Comparison of ENCODE assay signal across 2 cellular contexts in the genomic region with DNA sequence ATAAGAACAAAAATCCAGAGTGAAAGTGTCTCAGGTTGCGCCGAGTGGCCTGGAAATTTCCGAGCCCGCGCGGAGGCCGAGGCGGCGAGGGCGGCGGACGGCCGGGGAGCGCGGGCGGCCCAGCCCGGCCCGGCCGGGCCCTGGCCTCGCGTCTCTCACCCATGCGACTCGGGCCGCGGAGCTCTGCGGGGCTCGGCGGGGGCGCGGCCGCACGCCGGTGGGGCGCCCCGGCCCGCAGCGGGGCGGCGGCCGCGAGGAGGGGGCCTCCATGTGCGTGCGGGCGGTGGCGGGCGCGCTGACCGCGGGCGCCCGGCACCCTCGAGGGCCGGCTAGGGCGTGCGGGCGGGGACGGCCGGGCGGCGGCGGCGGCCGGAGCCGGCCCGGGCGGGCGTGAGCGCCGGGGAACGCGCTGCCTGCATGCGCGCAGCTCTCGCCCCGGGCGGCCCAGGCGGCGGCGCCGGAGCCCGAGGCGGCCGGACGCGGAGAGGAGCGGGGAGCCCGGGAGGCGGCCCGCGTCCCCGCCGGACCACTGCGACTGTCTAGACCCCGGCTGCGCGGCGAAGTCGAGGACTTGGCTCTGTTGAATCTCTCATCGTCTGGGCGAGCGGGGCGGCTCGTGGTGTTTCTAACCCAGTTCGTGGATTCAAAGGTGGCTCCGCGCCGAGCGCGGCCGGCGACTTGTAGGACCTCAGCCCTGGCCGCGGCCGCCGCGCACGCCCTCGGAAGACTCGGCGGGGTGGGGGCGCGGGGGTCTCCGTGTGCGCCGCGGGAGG.
TF ChIP-seq lines count a peak whose summit lies in the region.

Gene EN2 (plus strand): TSS at position 586 of the 773 bp plus-strand sequence. CDS start 249 bp downstream, outside the sequence.

TF ChIP-seq in SK-N-SH, 30 proteins besides CTCF, POLR2A, EP300 and RAD21:
- TF ChIP-seq MAX (IDR thresholded peaks at IDR 0.05; ENCODE audit: low read depth) (no peak), FOSL2 (IDR thresholded peaks at IDR 0.05; ENCODE audit: borderline replicate concordance, low read depth) (no peak), CHD2 (IDR thresholded peaks at IDR 0.05; ENCODE audit: low read length, partially characterized antibody) (no peak), YY1 (IDR thresholded peaks at IDR 0.05; ENCODE audit: low read depth) (no peak), GABPA (IDR thresholded peaks at IDR 0.05; ENCODE audit: low read depth) (no peak), SIN3A (IDR thresholded peaks at IDR 0.05; ENCODE audit: borderline replicate concordance, low read depth, low read length) (no peak), NRF1 (IDR thresholded peaks at IDR 0.05; ENCODE audit: low read depth, low read length) (no peak), IRF3 (IDR thresholded peaks at IDR 0.05; ENCODE audit: low read depth, low read length) (no peak), MXI1 (IDR thresholded peaks at IDR 0.05; ENCODE audit: low read depth, low read length) (no peak), RFX5 (IDR thresholded peaks at IDR 0.05; ENCODE audit: low read length) (no peak)

TF ChIP-seq in SK-N-SH treated with all-trans-retinoic acid at 6 μM for 48 hours, 23 proteins besides CTCF, POLR2A, EP300 and RAD21:
- no peak for TF ChIP-seq ZFP30 (CRISPR knock-in tag; IDR thresholded peaks at IDR 0.05)
- no peak for TF ChIP-seq CSRNP3 (CRISPR knock-in tag; IDR thresholded peaks at IDR 0.05)
- TF ChIP-seq, protein P1, sequence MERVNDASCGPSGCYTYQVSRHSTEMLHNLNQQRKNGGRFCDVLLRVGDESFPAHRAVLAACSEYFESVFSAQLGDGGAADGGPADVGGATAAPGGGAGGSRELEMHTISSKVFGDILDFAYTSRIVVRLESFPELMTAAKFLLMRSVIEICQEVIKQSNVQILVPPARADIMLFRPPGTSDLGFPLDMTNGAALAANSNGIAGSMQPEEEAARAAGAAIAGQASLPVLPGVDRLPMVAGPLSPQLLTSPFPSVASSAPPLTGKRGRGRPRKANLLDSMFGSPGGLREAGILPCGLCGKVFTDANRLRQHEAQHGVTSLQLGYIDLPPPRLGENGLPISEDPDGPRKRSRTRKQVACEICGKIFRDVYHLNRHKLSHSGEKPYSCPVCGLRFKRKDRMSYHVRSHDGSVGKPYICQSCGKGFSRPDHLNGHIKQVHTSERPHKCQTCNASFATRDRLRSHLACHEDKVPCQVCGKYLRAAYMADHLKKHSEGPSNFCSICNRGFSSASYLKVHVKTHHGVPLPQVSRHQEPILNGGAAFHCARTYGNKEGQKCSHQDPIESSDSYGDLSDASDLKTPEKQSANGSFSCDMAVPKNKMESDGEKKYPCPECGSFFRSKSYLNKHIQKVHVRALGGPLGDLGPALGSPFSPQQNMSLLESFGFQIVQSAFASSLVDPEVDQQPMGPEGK (CRISPR knock-in tag; IDR thresholded peaks at IDR 0.05; ENCODE audit: borderline replicate concordance): no peak
- TF ChIP-seq, protein P2, sequence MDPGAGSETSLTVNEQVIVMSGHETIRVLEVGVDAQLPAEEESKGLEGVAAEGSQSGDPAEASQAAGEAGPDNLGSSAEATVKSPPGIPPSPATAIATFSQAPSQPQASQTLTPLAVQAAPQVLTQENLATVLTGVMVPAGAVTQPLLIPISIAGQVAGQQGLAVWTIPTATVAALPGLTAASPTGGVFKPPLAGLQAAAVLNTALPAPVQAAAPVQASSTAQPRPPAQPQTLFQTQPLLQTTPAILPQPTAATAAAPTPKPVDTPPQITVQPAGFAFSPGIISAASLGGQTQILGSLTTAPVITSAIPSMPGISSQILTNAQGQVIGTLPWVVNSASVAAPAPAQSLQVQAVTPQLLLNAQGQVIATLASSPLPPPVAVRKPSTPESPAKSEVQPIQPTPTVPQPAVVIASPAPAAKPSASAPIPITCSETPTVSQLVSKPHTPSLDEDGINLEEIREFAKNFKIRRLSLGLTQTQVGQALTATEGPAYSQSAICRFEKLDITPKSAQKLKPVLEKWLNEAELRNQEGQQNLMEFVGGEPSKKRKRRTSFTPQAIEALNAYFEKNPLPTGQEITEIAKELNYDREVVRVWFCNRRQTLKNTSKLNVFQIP (CRISPR knock-in tag; IDR thresholded peaks at IDR 0.05; ENCODE audit: borderline replicate concordance, low read depth): no peak
- TF ChIP-seq ARNTL (CRISPR knock-in tag; IDR thresholded peaks at IDR 0.05; ENCODE audit: borderline replicate concordance, low read depth): no peak
- no peak for TF ChIP-seq ZNF70 (CRISPR knock-in tag; IDR thresholded peaks at IDR 0.05)
- no peak for TF ChIP-seq GLIS3 (CRISPR knock-in tag; IDR thresholded peaks at IDR 0.05)
- TF ChIP-seq ZNF565 (CRISPR knock-in tag; conservative IDR thresholded peaks at IDR 0.05; ENCODE audit: low read depth): no peak
- no peak for TF ChIP-seq PPARA (CRISPR knock-in tag; IDR thresholded peaks at IDR 0.05; ENCODE audit: borderline replicate concordance)
- no peak for TF ChIP-seq ESRRG (CRISPR knock-in tag; IDR thresholded peaks at IDR 0.05)
- TF ChIP-seq TOX (CRISPR knock-in tag; IDR thresholded peaks at IDR 0.05; ENCODE audit: borderline replicate concordance): no peak
- TF ChIP-seq ZC3H10 (CRISPR knock-in tag; IDR thresholded peaks at IDR 0.05): no peak
- no peak for TF ChIP-seq RARB (CRISPR knock-in tag; IDR thresholded peaks at IDR 0.05)
- no peak for TF ChIP-seq ZFP3 (CRISPR knock-in tag; IDR thresholded peaks at IDR 0.05)
